ENCODE assay signal across 22 cellular contexts in genomic region chr15:71338251-71338650, GRCh38.
DNase-seq lines count a peak whose midpoint lies in the region; ATAC-seq and TF ChIP-seq lines count a peak whose summit lies in the region.
"Had no signal": no experiment of that assay in that cellular context is flagged by ENCODE, and none has a peak within 500 bp of the region (broad histone marks: within the 10 kb centered on the region; RNA-seq: fewer than 3 reads in every experiment).

No MANE protein-coding gene starts in this region.

- TF ChIP-seq CTCF in PC-3 (conservative IDR thresholded peaks at IDR 0.05; ENCODE audit: low read depth, low read length): no peak
- TF ChIP-seq CTCF in mesothelial cell of epicardium (IDR thresholded peaks at IDR 0.05; ENCODE audit: unreplicated experiment): no peak
- TF ChIP-seq CTCF in type B pancreatic cell (conservative IDR thresholded peaks at IDR 0.05): no peak

- peaks cover 45% of the 10 kb centered on the region for H3K4me1 Mint-ChIP-seq in mesothelial cell of epicardium
- H3K4me1 Mint-ChIP-seq in type B pancreatic cell (ENCODE audit: unreplicated experiment): peaks cover 44% of the 10 kb centered on the region
- H3K4me1 Mint-ChIP-seq: immature natural killer cell; stimulated activated naive B cell treated with anti-CD40 and anti-IgM and Interleukin-4, amounts not matched to agents 10 μg/mL and 1 μg/mL and 100 μg/mL, for 72 hours had no signal

- 0 out of 2 replicates have a peak, but pooled peaks cover 4% of the 10 kb centered on the region for H3K79me2 ChIP-seq in PC-3 (ENCODE audit: low read length)

- intact Hi-C loops in PC-3 (cut with micrococcal nuclease): no loop called here
- intact Hi-C loops in Right ventricle myocardium superior (cut with DNase I): loop anchor here (10.0 kb wide), 1 partner anchor 223 kb away; the partner anchor contains the start of gene THSD4

- H3K27me3 ChIP-seq in PC-3 (ENCODE audit: low read length): no peaks in the 10 kb centered on the region
- H3K27me3 ChIP-seq: body of pancreas, esophagus muscularis mucosa, Peyer's patch, suprapubic skin had no signal

- peaks cover 36% of the 10 kb centered on the region for H3K4me1 ChIP-seq in PC-3 (ENCODE audit: insufficient read depth, low read length)
- H3K4me1 ChIP-seq: body of pancreas, Peyer's patch had no signal

- no peaks in the 10 kb centered on the region for H3F3A ChIP-seq in PC-3 (ENCODE audit: low read length, unreplicated experiment)

- no peak overlapping the region for H3K4me2 ChIP-seq in PC-3 (ENCODE audit: low read length)

- peak overlapping the region; percentile 45 for H3K27ac Mint-ChIP-seq in mesothelial cell of epicardium
- peak overlapping the region; percentile 57 for H3K27ac Mint-ChIP-seq in type B pancreatic cell
- H3K27ac Mint-ChIP-seq: activated CD8-positive, alpha-beta T cell treated with anti-CD3 and anti-CD28 coated beads for 36 hours; activated naive CD4-positive, alpha-beta T cell treated with anti-CD3 and anti-CD28 coated beads for 36 hours; immature natural killer cell; naive thymus-derived CD4-positive, alpha-beta T cell; stimulated activated naive B cell treated with anti-CD40 and anti-IgM and Interleukin-4, amounts not matched to agents 10 μg/mL and 1 μg/mL and 100 μg/mL, for 72 hours; T-helper 2 cell treated with Interferon-gamma antibody and Interleukin-4, amounts not matched to agents 5 μg/mL and 100 μg/mL, for 36 hours had no signal

- H3K9me2 ChIP-seq in PC-3 (replicated peaks; ENCODE audit: low read length): no peaks in the 10 kb centered on the region

- no peaks in the 10 kb centered on the region for H3K27me3 Mint-ChIP-seq in mesothelial cell of epicardium (ENCODE audit: low read depth)
- no peaks in the 10 kb centered on the region for H3K27me3 Mint-ChIP-seq in type B pancreatic cell
- H3K27me3 Mint-ChIP-seq: activated CD8-positive, alpha-beta T cell treated with anti-CD3 and anti-CD28 coated beads for 36 hours; stimulated activated naive B cell treated with anti-CD40 and anti-IgM and Interleukin-4, amounts not matched to agents 10 μg/mL and 1 μg/mL and 100 μg/mL, for 72 hours had no signal

- H3K9ac ChIP-seq in PC-3 (ENCODE audit: low read length): peak overlapping the region; percentile 32; the same call in 1 of the 2 replicates

- no TSS peak for BruUV-seq in PC-3 (replicated peaks; lab: Mats Ljungman, UMichigan)

- H2AFZ ChIP-seq in PC-3 (ENCODE audit: low read length): no peak overlapping the region

- CTCF ChIA-PET in PC-3 (lab: Charles Lee): no interaction called here

- H3K4me3 ChIP-seq in PC-3 (ENCODE audit: low read length): no peak overlapping the region
- H3K4me3 ChIP-seq: body of pancreas, esophagus muscularis mucosa, Peyer's patch, skin epidermis, suprapubic skin had no signal

- H3K4me3 Mint-ChIP-seq in mesothelial cell of epicardium (no peak overlapping the region), type B pancreatic cell (peak overlapping the region; percentile 27)
- H3K4me3 Mint-ChIP-seq: activated CD8-positive, alpha-beta T cell treated with anti-CD3 and anti-CD28 coated beads for 36 hours; activated naive CD4-positive, alpha-beta T cell treated with anti-CD3 and anti-CD28 coated beads for 36 hours; immature natural killer cell; naive thymus-derived CD4-positive, alpha-beta T cell; stimulated activated naive B cell treated with anti-CD40 and anti-IgM and Interleukin-4, amounts not matched to agents 10 μg/mL and 1 μg/mL and 100 μg/mL, for 72 hours; T-helper 2 cell treated with Interferon-gamma antibody and Interleukin-4, amounts not matched to agents 5 μg/mL and 100 μg/mL, for 36 hours had no signal

- H3K27ac ChIP-seq in PC-3 (ENCODE audit: low read length): peak overlapping the region; percentile 91
- H3K27ac ChIP-seq: esophagus muscularis mucosa, suprapubic skin had no signal

- H3K36me3 Mint-ChIP-seq in mesothelial cell of epicardium (no peaks in the 10 kb centered on the region), type B pancreatic cell (no peaks in the 10 kb centered on the region)
- H3K36me3 Mint-ChIP-seq: immature natural killer cell; naive thymus-derived CD4-positive, alpha-beta T cell; stimulated activated naive B cell treated with anti-CD40 and anti-IgM and Interleukin-4, amounts not matched to agents 10 μg/mL and 1 μg/mL and 100 μg/mL, for 72 hours had no signal

- H3K36me3 ChIP-seq in PC-3 (ENCODE audit: low read depth, low read length): peaks cover 12% of the 10 kb centered on the region
- H3K36me3 ChIP-seq: esophagus muscularis mucosa, Peyer's patch, suprapubic skin had no signal

- ATAC-seq in PC-3 (no peak), Right ventricle myocardium superior (ENCODE audit: poor library complexity) (peak; percentile 87), HG03045 (IDR thresholded peaks at IDR 0.05; ENCODE audit: unreplicated experiment) (no peak), GM18511 (IDR thresholded peaks at IDR 0.05; ENCODE audit: unreplicated experiment) (no peak)
- ATAC-seq: activated CD8-positive, alpha-beta T cell treated with anti-CD3 and anti-CD28 coated beads for 36 hours; body of pancreas; naive thymus-derived CD4-positive, alpha-beta T cell; stimulated activated naive B cell treated with anti-CD40 and anti-IgM and Interleukin-4, amounts not matched to agents 10 μg/mL and 1 μg/mL and 100 μg/mL, for 72 hours had no signal

- H4K20me1 ChIP-seq in PC-3 (ENCODE audit: low read length): no peaks in the 10 kb centered on the region

- POLR2A ChIA-PET in PC-3 (lab: Charles Lee; ENCODE audit: unreplicated experiment): no interaction called here

- H3K9me3 ChIP-seq in PC-3 (ENCODE audit: low read length): no peaks in the 10 kb centered on the region
- H3K9me3 ChIP-seq: body of pancreas, esophagus muscularis mucosa, Peyer's patch, suprapubic skin had no signal

- H3K9me3 Mint-ChIP-seq in mesothelial cell of epicardium (no peaks in the 10 kb centered on the region), type B pancreatic cell (peaks cover 5% of the 10 kb centered on the region)
- H3K9me3 Mint-ChIP-seq: activated CD8-positive, alpha-beta T cell treated with anti-CD3 and anti-CD28 coated beads for 36 hours; activated naive CD4-positive, alpha-beta T cell treated with anti-CD3 and anti-CD28 coated beads for 36 hours; immature natural killer cell; naive thymus-derived CD4-positive, alpha-beta T cell; stimulated activated naive B cell treated with anti-CD40 and anti-IgM and Interleukin-4, amounts not matched to agents 10 μg/mL and 1 μg/mL and 100 μg/mL, for 72 hours; T-helper 2 cell treated with Interferon-gamma antibody and Interleukin-4, amounts not matched to agents 5 μg/mL and 100 μg/mL, for 36 hours had no signal

- no peak for DNase-seq in PC-3
- DNase-seq in Right ventricle myocardium superior: no peak
- no peak for DNase-seq in mesothelial cell of epicardium (ENCODE audit: low spot score in 2 of 2, unreplicated experiment in 2 of 2)
- no peak for DNase-seq in type B pancreatic cell (ENCODE audit: extremely low spot score, unreplicated experiment)
- DNase-seq in NCI-H1436 (lab: John Stamatoyannopoulos, UW): no peak
- DNase-seq: activated CD8-positive, alpha-beta memory T cell treated with anti-CD3 and anti-CD28 coated beads, Interleukin-2, amount 50 U/mL, for 48 hours; activated CD8-positive, alpha-beta T cell treated with anti-CD3 and anti-CD28 coated beads for 36 hours; activated naive CD4-positive, alpha-beta T cell treated with anti-CD3 and anti-CD28 coated beads for 36 hours; body of pancreas; DMS153; HCEC 1CT; immature natural killer cell; naive thymus-derived CD4-positive, alpha-beta T cell; occipital lobe; Peyer's patch; stimulated activated naive B cell treated with anti-CD40 and anti-IgM and Interleukin-4, amounts not matched to agents 10 μg/mL and 1 μg/mL and 100 μg/mL, for 72 hours had no signal
